Comparison of ENCODE assay signal across 17 cellular contexts in the genomic region with DNA sequence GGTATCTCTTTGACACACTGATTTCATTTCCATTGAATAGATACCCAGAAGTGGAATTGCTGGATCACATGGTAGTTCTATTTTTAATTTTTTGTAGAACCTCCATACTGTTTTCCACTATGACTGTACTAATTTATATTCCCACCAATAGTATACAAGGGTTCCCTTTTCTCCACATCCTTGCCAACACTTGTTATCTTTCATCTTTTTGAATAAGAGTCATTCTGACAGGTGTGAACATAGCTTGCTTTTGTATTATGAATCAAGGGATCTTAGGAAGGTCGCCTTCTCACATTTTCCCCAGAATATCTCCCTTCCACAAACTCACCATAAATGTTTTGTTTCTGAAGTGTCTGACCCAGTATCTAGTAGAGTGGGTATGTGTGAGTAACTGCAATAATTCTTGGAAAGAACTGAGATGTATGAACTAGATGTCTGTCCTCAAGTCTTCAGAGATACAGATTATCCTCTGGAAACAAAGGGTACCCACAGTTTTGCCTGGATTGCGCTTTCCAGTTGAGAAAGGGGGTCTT. TPM values are rescaled to one million over a fixed set of nuclear protein-coding genes. Genes with fewer than 3 reads are reported as not detected.
DNase-seq lines count a peak whose midpoint lies in the region; ATAC-seq, FAIRE-seq and TF ChIP-seq lines count a peak whose summit lies in the region.
"Had no signal": no experiment of that assay in that cellular context is flagged by ENCODE, and none has a peak within 500 bp of the region (broad histone marks: within the 10 kb centered on the region; RNA-seq: fewer than 3 reads in every experiment).

No MANE protein-coding gene starts in this region.

- H3K14ac ChIP-seq in trophoblast cell (ENCODE audit: low read length) = no peak overlapping the region

- no peaks in the 10 kb centered on the region for H4K20me1 ChIP-seq in BLaER1 treated with 17β-estradiol and CSF1 and Interleukin-3, amounts not matched to agents 10 nM and 100 nM

- no peaks in the 10 kb centered on the region for H3K27me3 ChIP-seq in BLaER1 treated with 17β-estradiol and CSF1 and Interleukin-3, amounts not matched to agents 10 nM and 100 nM
- no peaks in the 10 kb centered on the region for H3K27me3 ChIP-seq in bronchial epithelial cell (ENCODE audit: control insufficient read depth, insufficient read depth, low read length)
- no peaks in the 10 kb centered on the region for H3K27me3 ChIP-seq in trophoblast cell (ENCODE audit: insufficient read depth, low read length)
- H3K27me3 ChIP-seq in ovary = no peaks in the 10 kb centered on the region
- H3K27me3 ChIP-seq: cardiac muscle cell had no signal

- H3K4me2 ChIP-seq in BLaER1 treated with 17β-estradiol and CSF1 and Interleukin-3, amounts not matched to agents 10 nM and 100 nM = peak overlapping the region in 7 of 11 experiments; percentile 25 to 57 (median 47); a peak in 13 of 22 replicates
- H3K4me2 ChIP-seq in trophoblast cell (ENCODE audit: low read length) = no peak overlapping the region
- H3K4me2 ChIP-seq: smooth muscle cell had no signal

- no peaks in the 10 kb centered on the region for H3K36me3 ChIP-seq in BLaER1 treated with 17β-estradiol and CSF1 and Interleukin-3, amounts not matched to agents 10 nM and 100 nM
- no peaks in the 10 kb centered on the region for H3K36me3 ChIP-seq in bronchial epithelial cell (ENCODE audit: control insufficient read depth, insufficient read depth, low read length)
- no peaks in the 10 kb centered on the region for H3K36me3 ChIP-seq in trophoblast cell (ENCODE audit: control insufficient read depth in 1 of 2, insufficient read depth in 2 of 2, low read length in 2 of 2)
- H3K36me3 ChIP-seq in ovary = no peaks in the 10 kb centered on the region
- H3K36me3 ChIP-seq: cardiac muscle cell had no signal

- H3K9me3 ChIP-seq in BLaER1 treated with 17β-estradiol and CSF1 and Interleukin-3, amounts not matched to agents 10 nM and 100 nM (replicated peaks in 1 of 11) = no peaks in the 10 kb centered on the region
- H3K9me3 ChIP-seq in trophoblast cell (ENCODE audit: insufficient read depth, low read depth, low read length) (no peaks in the 10 kb centered on the region), ovary (no peaks in the 10 kb centered on the region)
- H3K9me3 ChIP-seq: psoas muscle had no signal

- peak overlapping the region; percentile 19 for H2AK5ac ChIP-seq in trophoblast cell (ENCODE audit: low read length)

- no peak overlapping the region for H3K23ac ChIP-seq in trophoblast cell (ENCODE audit: low read length)

- no peak overlapping the region for H3K9ac ChIP-seq in BLaER1 treated with 17β-estradiol and CSF1 and Interleukin-3, amounts not matched to agents 10 nM and 100 nM
- no peak overlapping the region for H3K9ac ChIP-seq in trophoblast cell (ENCODE audit: low read length)

- TF ChIP-seq CTCF in bronchial epithelial cell (IDR thresholded peaks at IDR 0.05; ENCODE audit: insufficient read depth, low read length, severe bottlenecking) (no peak), ovary (IDR thresholded peaks at IDR 0.05) (no peak)

- peak overlapping the region; percentile 47 for H2BK12ac ChIP-seq in trophoblast cell (ENCODE audit: low read length)

- no peak overlapping the region for H3K4ac ChIP-seq in trophoblast cell (ENCODE audit: low read depth, low read length)

- H2AFZ ChIP-seq in trophoblast cell (ENCODE audit: insufficient read depth, low read length, poor library complexity) = no peak overlapping the region

- peak overlapping the region; percentile 63 for H4K91ac ChIP-seq in trophoblast cell (ENCODE audit: low read depth, low read length)

- no CpG with 5 or more reads among the region's 2 CpGs for WGBS in trophoblast cell (ENCODE audit: extremely low coverage, insufficient coverage, insufficient read length)
- WGBS in ovary, 3 donors = 96 to 98% (median 97%) methylated on average over 2 of the region's 2 CpGs

- no peak overlapping the region for H3K18ac ChIP-seq in trophoblast cell (ENCODE audit: low read length)

- ATAC-seq in GM18858 (IDR thresholded peaks at IDR 0.05; ENCODE audit: unreplicated experiment) = no peak
- ATAC-seq: psoas muscle, Right ventricle myocardium inferior had no signal

- FAIRE-seq in bronchial epithelial cell (lab: Jason Lieb, UNC) = no peak

- H2BK120ac ChIP-seq in trophoblast cell (ENCODE audit: insufficient read depth, low read length, poor library complexity) = no peak overlapping the region

- no peak overlapping the region for H3K4me3 ChIP-seq in BLaER1 treated with 17β-estradiol and CSF1 and Interleukin-3, amounts not matched to agents 10 nM and 100 nM
- H3K4me3 ChIP-seq in bronchial epithelial cell (ENCODE audit: low read depth, low read length) (no peak overlapping the region), trophoblast cell (ENCODE audit: low read depth, low read length) (no peak overlapping the region), ovary (no peak overlapping the region)
- H3K4me3 ChIP-seq: cardiac muscle cell, psoas muscle, smooth muscle cell had no signal

- H4K12ac ChIP-seq in trophoblast cell (ENCODE audit: low read depth, low read length) = no peak overlapping the region

- TF ChIP-seq EP300 in ovary (IDR thresholded peaks at IDR 0.05) = no peak

- no peak overlapping the region for H2BK5ac ChIP-seq in trophoblast cell (ENCODE audit: low read depth, low read length, poor library complexity)

- no peak overlapping the region for H3K27ac ChIP-seq in BLaER1 treated with 17β-estradiol and CSF1 and Interleukin-3, amounts not matched to agents 10 nM and 100 nM
- H3K27ac ChIP-seq in trophoblast cell (ENCODE audit: low read depth, low read length) (no peak overlapping the region), ovary (no peak overlapping the region)
- H3K27ac ChIP-seq: cardiac muscle cell, psoas muscle had no signal

- DNase-seq in NCI-H1694 (lab: John Stamatoyannopoulos, UW) (peak; percentile 33), bronchial epithelial cell (ENCODE audit: low read depth) (peak; percentile 38), trophoblast cell (no peak), ovary (no peak), NCI-H1436 (lab: John Stamatoyannopoulos, UW) (no peak)
- DNase-seq: activated CD4-positive, alpha-beta T cell treated with anti-CD3 and anti-CD28 coated beads for 4 hours; activated naive CD4-positive, alpha-beta T cell treated with anti-CD3 and anti-CD28 coated beads, Interleukin-2, amount 50 U/mL, for 16 hours; KG1; NCI-H1048; psoas muscle; stimulated activated CD4-positive, alpha-beta T cell treated with anti-CD3 and anti-CD28 coated beads, Interleukin-4, amount 100 ng/mL, for 4 hours; SW 1271 had no signal

- intact Hi-C loops in ovary (cut with DNase I) = no loop called here

- no peaks in the 10 kb centered on the region for H3K79me2 ChIP-seq in trophoblast cell (ENCODE audit: control insufficient read depth, insufficient read depth, low read length, poor library complexity)

- peaks cover 6 to 21% (median 10%) of the 10 kb centered on the region in 10 experiments; a peak in 19 of 20 replicates for H3K4me1 ChIP-seq in BLaER1 treated with 17β-estradiol and CSF1 and Interleukin-3, amounts not matched to agents 10 nM and 100 nM
- H3K4me1 ChIP-seq in trophoblast cell (ENCODE audit: control insufficient read depth in 1 of 2, insufficient read depth in 2 of 2, low read length in 2 of 2) (peaks cover 4 to 7% of the 10 kb centered on the region in 2 experiments), ovary (ENCODE audit: insufficient read depth) (peaks cover 17% of the 10 kb centered on the region)

- no peaks in the 10 kb centered on the region for H3K79me1 ChIP-seq in trophoblast cell (ENCODE audit: low read length)

- no peak overlapping the region for H4K8ac ChIP-seq in trophoblast cell (ENCODE audit: low read depth, low read length)

- no peak for TF ChIP-seq POLR2A in ovary (IDR thresholded peaks at IDR 0.05)

RNA-seq across cellular contexts. Expression of gene SP3, which starts 17.1 kb away (rescaled TPM):
- total RNA-seq in bronchial epithelial cell = 87.7 and 104 TPM in 2 replicates
- 65.0 and 66.3 TPM in 2 replicates for polyA plus RNA-seq in trophoblast cell (2013)
- 100 to 1,000 TPM in 3 of 7 donors, 10 to 100 TPM in 4; 71.1 to 131 (median 97.3) TPM for total RNA-seq in ovary
- 10 to 100 TPM; 35.4 to 42.0 TPM for polyA plus RNA-seq in ovary

Comparison
In these comparisons a context has a peak if more than half of its experiments do, and no peak if none do; other contexts are left out.
1. DNase-seq: peak in NCI-H1694 (single experiment) and bronchial epithelial cell (single experiment); none in trophoblast cell (0 of 2), ovary (0 of 5) and NCI-H1436 (single experiment).